Comparison of ENCODE assay signal across 1 cellular context in the genomic region with DNA sequence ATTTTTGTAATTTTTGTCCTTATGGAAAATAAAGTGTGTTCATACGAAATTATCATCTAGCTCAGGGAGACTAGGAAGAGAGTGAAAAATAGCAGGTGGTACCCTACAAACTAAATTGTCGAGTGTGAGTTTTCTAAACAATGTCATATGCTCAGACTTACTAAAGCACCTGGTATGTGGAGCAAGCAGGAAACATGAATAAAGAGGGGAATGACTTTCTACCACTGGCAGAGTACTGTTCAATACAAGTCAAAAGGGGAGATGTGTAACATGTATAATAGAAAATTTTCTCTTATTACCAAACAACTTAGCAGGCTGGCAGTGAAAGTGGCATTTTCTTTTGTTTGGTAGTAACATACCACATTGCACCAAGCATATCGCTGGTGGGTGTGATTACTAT.
TF ChIP-seq lines count a peak whose summit lies in the region.

No MANE protein-coding gene starts in this region.

TF ChIP-seq in HepG2, 621 proteins besides CTCF, POLR2A, EP300 and RAD21:
- TF ChIP-seq, protein P1, sequence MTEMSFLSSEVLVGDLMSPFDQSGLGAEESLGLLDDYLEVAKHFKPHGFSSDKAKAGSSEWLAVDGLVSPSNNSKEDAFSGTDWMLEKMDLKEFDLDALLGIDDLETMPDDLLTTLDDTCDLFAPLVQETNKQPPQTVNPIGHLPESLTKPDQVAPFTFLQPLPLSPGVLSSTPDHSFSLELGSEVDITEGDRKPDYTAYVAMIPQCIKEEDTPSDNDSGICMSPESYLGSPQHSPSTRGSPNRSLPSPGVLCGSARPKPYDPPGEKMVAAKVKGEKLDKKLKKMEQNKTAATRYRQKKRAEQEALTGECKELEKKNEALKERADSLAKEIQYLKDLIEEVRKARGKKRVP (CRISPR knock-in tag; IDR thresholded peaks at IDR 0.05) = no peak
- TF ChIP-seq ZNF660 (CRISPR knock-in tag; IDR thresholded peaks at IDR 0.05; ENCODE audit: borderline replicate concordance, low read depth) = no peak
